ENCODE assay signal across 8 cellular contexts in the genomic region with DNA sequence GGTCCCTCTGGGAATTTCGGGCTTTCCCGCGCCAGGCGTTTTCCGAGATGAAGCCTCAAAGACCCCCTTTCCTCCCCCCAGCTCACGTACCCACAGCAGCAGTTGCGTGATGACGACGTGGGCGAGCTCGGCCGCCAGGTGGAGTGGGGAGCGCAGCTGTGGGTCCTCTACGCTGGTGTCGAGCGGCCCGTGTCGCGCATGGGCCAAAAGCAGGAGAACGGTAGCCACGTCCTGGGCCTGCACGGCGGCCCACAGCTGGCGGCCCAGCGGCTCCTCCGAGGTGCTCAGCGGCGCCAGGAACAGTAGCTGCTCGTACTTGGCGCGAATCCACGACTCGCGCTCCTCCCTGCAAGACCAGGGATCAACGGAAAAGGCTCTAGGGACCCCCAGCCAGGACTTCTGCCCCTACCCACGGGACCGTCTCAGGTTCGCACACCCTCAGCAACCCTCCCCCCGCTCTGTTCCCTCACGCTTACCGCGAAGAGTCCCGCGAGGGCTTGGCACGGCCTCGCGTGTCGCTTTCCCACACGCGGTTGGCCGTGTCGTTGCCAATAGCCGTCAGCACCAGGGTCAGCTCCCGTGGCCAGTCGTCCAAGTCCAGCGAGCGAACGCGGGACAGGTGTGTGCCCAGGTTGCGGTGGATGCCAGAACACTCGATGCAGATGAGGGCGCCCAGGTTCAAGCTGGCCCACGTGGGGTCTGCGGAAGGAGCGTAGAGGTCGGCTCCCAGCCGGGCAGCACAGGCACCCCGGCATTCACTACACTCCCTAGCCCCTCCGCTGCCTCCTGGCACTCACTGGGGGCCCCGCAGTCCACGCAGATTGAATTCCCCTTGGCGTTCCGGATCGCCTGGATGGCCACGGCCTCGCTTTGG. TPM values are rescaled to one million over a fixed set of nuclear protein-coding genes. Genes with fewer than 3 reads are reported as not detected.
A peak's percentile ranks its signal among the peaks of the same experiment; 100 is the strongest.
DNase-seq lines count a peak whose midpoint lies in the region; ATAC-seq and TF ChIP-seq lines count a peak whose summit lies in the region.

No MANE protein-coding gene starts in this region.

- peak; percentile 19 for ATAC-seq in omental fat pad (ENCODE audit: low FRiP score)
- no peak for ATAC-seq in GM21381 (IDR thresholded peaks at IDR 0.05; ENCODE audit: unreplicated experiment)

- no peaks in the 10 kb centered on the region for H3K9me3 ChIP-seq in MG63

- H3K27me3 ChIP-seq in BJ (ENCODE audit: control insufficient read depth, insufficient read depth, low read length) (0 out of 2 replicates have a peak, but pooled peaks cover 1% of the 10 kb centered on the region), MG63 (no peaks in the 10 kb centered on the region)

- peaks cover 4% of the 10 kb centered on the region for H3K36me3 ChIP-seq in BJ (ENCODE audit: control insufficient read depth, insufficient read depth, low read length)
- H3K36me3 ChIP-seq in MG63: no peaks in the 10 kb centered on the region; the same call in 1 of the 2 replicates

- POLR2A ChIA-PET in BJ (lab: Charles Lee): no interaction called here

- H3K4me3 ChIP-seq in BJ (ENCODE audit: low read depth, low read length) (peak overlapping the region; percentile 93), MG63 (peak overlapping the region; percentile 78), fibroblast of pulmonary artery (replicated peaks; ENCODE audit: low read depth, low read length) (peak overlapping the region; percentile 83)

- CTCF ChIA-PET in BJ (lab: Yijun Ruan, JAX): interaction anchor here (0.7 to 3.0 kb wide), 17 partner anchors 9 to 1056 kb away, joined by 3 to 58 read pairs (median 4); a partner anchor contains a TSS

- DNase-seq in BJ (ENCODE audit: low read depth): no peak
- no peak for DNase-seq in MG63
- no peak for DNase-seq in fibroblast of pulmonary artery (ENCODE audit: low read depth)
- DNase-seq in omental fat pad (ENCODE audit: low spot score): no peak
- no peak for DNase-seq in globus pallidus (ENCODE audit: low spot score)
- no peak for DNase-seq in LoVo (ENCODE audit: low spot score)
- DNase-seq in GM03348 (ENCODE audit: low spot score): no peak

- TF ChIP-seq CTCF in BJ (IDR thresholded peaks at IDR 0.05; ENCODE audit: insufficient read depth, low read depth, low read length) (peak; percentile 61), fibroblast of pulmonary artery (IDR thresholded peaks at IDR 0.05; ENCODE audit: low read length, missing control alignments) (peak; percentile 34), omental fat pad (IDR thresholded peaks at IDR 0.05) (no peak)

RNA-seq across cellular contexts. Expression of a gene that starts 11.4 kb away (rescaled TPM):
- polyA plus RNA-seq in BJ (2011; rRNA removed): 0.04 and 0.05 TPM in 2 replicates
- 0.26 and 0.47 TPM in 2 replicates for polyA minus RNA-seq in BJ (2011; rRNA and poly(A)+ RNA removed)
- total RNA-seq in MG63 (2014; rRNA removed; shearing (Covaris generic); ENCODE audit: low replicate concordance): not detected in 2 replicates
- 1 to 10 TPM; 1.2 to 7.1 (median 1.9) TPM for total RNA-seq in omental fat pad

RNA-seq across cellular contexts. Expression of a gene that starts 17.7 kb away (rescaled TPM):
- polyA plus RNA-seq in BJ (2011; rRNA removed): 25.7 and 40.4 TPM in 2 replicates
- 22.7 and 28.2 TPM in 2 replicates for polyA minus RNA-seq in BJ (2011; rRNA and poly(A)+ RNA removed)
- total RNA-seq in MG63 (2014; rRNA removed; shearing (Covaris generic); ENCODE audit: low replicate concordance): 21.2 and 24.3 TPM in 2 replicates
- total RNA-seq in omental fat pad: 10 to 100 TPM; 41.8 to 70.7 (median 65.7) TPM

RNA-seq across cellular contexts. Expression of a gene that starts 25.0 kb away (rescaled TPM):
- polyA plus RNA-seq in BJ (2011; rRNA removed): 208 and 293 TPM in 2 replicates
- 69.7 and 116 TPM in 2 replicates for polyA minus RNA-seq in BJ (2011; rRNA and poly(A)+ RNA removed)
- total RNA-seq in MG63 (2014; rRNA removed; shearing (Covaris generic); ENCODE audit: low replicate concordance): 457 and 516 TPM in 2 replicates
- 10 to 100 TPM; 81.9 to 96.2 (median 89.0) TPM for total RNA-seq in omental fat pad

RNA-seq across cellular contexts. Expression of a gene that starts 27.8 kb away (rescaled TPM):
- polyA plus RNA-seq in BJ (2011; rRNA removed): 3.1 and 6.2 TPM in 2 replicates
- 3.0 and 5.1 TPM in 2 replicates for polyA minus RNA-seq in BJ (2011; rRNA and poly(A)+ RNA removed)
- total RNA-seq in MG63 (2014; rRNA removed; shearing (Covaris generic); ENCODE audit: low replicate concordance): 2.4 and 4.9 TPM in 2 replicates
- total RNA-seq in omental fat pad: 1 to 10 TPM; 2.4 to 8.7 (median 5.1) TPM

RNA-seq across cellular contexts. Expression of a gene that starts 33.2 kb away (rescaled TPM):
- 312 and 415 TPM in 2 replicates for polyA plus RNA-seq in BJ (2011; rRNA removed)
- 66.9 and 68.3 TPM in 2 replicates for polyA minus RNA-seq in BJ (2011; rRNA and poly(A)+ RNA removed)
- total RNA-seq in MG63 (2014; rRNA removed; shearing (Covaris generic); ENCODE audit: low replicate concordance): 139 and 347 TPM in 2 replicates
- total RNA-seq in omental fat pad: 100 to 1,000 TPM; 259 to 325 (median 286) TPM

Comparison
In these comparisons a context has a peak if more than half of its experiments do, and no peak if none do; other contexts are left out.
1. CTCF ChIP-seq: peak in BJ (single experiment) and fibroblast of pulmonary artery (single experiment); none in omental fat pad (0 of 3).
2. Peak in every context shown above with its lines, with median percentiles within 50 percentile points of each other: H3K4me3 ChIP-seq.